In the genomic region with DNA sequence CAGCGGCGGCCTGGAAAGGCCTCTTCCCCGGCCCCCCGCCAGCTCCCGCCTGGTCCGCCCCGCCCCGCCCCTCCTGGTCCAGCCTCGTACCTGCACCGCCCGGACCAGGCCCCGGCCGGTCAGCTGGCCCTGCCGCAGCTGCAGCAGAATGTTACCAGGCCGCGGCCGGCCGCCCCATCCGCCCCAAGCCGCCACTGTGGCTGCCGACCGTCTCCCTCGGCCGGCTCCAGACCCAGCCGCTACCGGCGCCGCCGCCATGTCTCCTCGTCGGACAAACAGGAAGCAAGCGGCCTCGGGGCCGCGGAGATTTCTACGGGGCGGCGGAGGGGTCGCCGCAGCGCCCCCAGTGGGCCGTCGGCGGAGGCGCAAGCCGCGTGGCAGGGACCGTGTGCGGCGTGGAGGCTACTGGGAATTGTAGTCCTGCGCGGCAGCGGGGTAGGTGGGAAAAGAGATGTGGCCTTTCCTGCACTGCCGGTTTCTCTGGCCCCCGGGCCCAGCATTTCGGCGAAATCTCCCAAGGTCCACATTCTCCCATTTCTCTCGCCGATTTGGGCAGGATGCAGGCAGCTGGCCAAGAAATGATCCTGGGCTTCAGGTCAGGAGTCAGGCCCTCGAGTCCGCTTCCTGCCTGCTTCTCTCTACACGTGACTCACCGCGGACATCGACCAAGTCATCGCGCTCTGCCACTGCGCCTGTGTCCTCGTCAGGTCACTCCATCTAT, we compare ENCODE assay signal across 1 cellular context.
A peak's percentile ranks its signal among the peaks of the same experiment; 100 is the strongest.
TF ChIP-seq lines count a peak whose summit lies in the region.

A gene with protein sequence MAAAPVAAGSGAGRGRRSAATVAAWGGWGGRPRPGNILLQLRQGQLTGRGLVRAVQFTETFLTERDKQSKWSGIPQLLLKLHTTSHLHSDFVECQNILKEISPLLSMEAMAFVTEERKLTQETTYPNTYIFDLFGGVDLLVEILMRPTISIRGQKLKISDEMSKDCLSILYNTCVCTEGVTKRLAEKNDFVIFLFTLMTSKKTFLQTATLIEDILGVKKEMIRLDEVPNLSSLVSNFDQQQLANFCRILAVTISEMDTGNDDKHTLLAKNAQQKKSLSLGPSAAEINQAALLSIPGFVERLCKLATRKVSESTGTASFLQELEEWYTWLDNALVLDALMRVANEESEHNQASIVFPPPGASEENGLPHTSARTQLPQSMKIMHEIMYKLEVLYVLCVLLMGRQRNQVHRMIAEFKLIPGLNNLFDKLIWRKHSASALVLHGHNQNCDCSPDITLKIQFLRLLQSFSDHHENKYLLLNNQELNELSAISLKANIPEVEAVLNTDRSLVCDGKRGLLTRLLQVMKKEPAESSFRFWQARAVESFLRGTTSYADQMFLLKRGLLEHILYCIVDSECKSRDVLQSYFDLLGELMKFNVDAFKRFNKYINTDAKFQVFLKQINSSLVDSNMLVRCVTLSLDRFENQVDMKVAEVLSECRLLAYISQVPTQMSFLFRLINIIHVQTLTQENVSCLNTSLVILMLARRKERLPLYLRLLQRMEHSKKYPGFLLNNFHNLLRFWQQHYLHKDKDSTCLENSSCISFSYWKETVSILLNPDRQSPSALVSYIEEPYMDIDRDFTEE (minus strand): TSS at position 284 of the 721 bp plus-strand sequence. CDS start 26 bp downstream, at position 258.

TF ChIP-seq in GM12878, 131 proteins besides CTCF, POLR2A, EP300 and RAD21 (continued from another document and continues in another):
- no peak for TF ChIP-seq MTA3 (IDR thresholded peaks at IDR 0.05; ENCODE audit: borderline replicate concordance, low read length)
- TF ChIP-seq FOS (IDR thresholded peaks at IDR 0.05; ENCODE audit: borderline replicate concordance, extremely low read depth, insufficient read length), result no peak
- TF ChIP-seq, protein P1, sequence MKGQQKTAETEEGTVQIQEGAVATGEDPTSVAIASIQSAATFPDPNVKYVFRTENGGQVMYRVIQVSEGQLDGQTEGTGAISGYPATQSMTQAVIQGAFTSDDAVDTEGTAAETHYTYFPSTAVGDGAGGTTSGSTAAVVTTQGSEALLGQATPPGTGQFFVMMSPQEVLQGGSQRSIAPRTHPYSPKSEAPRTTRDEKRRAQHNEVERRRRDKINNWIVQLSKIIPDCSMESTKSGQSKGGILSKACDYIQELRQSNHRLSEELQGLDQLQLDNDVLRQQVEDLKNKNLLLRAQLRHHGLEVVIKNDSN (IDR thresholded peaks at IDR 0.05; ENCODE audit: borderline replicate concordance, extremely low read length, insufficient read depth, low read depth, low read length), result peak; percentile 64
- no peak for TF ChIP-seq SREBF2 (IDR thresholded peaks at IDR 0.05; ENCODE audit: low read length)
- TF ChIP-seq EGR1 (IDR thresholded peaks at IDR 0.05; ENCODE audit: borderline replicate concordance in 1 of 2, low read depth in 2 of 2, low read length in 2 of 2), result peak; percentile 14 to 57
- TF ChIP-seq HCFC1 (IDR thresholded peaks at IDR 0.05; ENCODE audit: low read length), result peak; percentile 94
- TF ChIP-seq NBN (IDR thresholded peaks at IDR 0.05), result peak; percentile 70
- TF ChIP-seq, protein P2, sequence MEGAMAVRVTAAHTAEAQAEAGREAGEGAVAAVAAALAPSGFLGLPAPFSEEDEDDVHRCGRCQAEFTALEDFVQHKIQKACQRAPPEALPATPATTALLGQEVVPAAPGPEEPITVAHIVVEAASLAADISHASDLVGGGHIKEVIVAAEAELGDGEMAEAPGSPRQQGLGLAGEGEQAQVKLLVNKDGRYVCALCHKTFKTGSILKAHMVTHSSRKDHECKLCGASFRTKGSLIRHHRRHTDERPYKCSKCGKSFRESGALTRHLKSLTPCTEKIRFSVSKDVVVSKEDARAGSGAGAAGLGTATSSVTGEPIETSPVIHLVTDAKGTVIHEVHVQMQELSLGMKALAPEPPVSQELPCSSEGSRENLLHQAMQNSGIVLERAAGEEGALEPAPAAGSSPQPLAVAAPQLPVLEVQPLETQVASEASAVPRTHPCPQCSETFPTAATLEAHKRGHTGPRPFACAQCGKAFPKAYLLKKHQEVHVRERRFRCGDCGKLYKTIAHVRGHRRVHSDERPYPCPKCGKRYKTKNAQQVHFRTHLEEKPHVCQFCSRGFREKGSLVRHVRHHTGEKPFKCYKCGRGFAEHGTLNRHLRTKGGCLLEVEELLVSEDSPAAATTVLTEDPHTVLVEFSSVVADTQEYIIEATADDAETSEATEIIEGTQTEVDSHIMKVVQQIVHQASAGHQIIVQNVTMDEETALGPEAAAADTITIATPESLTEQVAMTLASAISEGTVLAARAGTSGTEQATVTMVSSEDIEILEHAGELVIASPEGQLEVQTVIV (IDR thresholded peaks at IDR 0.05; ENCODE audit: borderline replicate concordance, partially characterized antibody), result no peak
- peak; percentile 92 for TF ChIP-seq SIN3A (IDR thresholded peaks at IDR 0.05; ENCODE audit: low read depth, low read length)
- no peak for TF ChIP-seq ZNF217 (IDR thresholded peaks at IDR 0.05)
- TF ChIP-seq, protein P3, sequence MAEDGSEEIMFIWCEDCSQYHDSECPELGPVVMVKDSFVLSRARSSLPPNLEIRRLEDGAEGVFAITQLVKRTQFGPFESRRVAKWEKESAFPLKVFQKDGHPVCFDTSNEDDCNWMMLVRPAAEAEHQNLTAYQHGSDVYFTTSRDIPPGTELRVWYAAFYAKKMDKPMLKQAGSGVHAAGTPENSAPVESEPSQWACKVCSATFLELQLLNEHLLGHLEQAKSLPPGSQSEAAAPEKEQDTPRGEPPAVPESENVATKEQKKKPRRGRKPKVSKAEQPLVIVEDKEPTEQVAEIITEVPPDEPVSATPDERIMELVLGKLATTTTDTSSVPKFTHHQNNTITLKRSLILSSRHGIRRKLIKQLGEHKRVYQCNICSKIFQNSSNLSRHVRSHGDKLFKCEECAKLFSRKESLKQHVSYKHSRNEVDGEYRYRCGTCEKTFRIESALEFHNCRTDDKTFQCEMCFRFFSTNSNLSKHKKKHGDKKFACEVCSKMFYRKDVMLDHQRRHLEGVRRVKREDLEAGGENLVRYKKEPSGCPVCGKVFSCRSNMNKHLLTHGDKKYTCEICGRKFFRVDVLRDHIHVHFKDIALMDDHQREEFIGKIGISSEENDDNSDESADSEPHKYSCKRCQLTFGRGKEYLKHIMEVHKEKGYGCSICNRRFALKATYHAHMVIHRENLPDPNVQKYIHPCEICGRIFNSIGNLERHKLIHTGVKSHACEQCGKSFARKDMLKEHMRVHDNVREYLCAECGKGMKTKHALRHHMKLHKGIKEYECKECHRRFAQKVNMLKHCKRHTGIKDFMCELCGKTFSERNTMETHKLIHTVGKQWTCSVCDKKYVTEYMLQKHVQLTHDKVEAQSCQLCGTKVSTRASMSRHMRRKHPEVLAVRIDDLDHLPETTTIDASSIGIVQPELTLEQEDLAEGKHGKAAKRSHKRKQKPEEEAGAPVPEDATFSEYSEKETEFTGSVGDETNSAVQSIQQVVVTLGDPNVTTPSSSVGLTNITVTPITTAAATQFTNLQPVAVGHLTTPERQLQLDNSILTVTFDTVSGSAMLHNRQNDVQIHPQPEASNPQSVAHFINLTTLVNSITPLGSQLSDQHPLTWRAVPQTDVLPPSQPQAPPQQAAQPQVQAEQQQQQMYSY (CRISPR knock-in tag; IDR thresholded peaks at IDR 0.05), result no peak
- TF ChIP-seq ZNF274 (IDR thresholded peaks at IDR 0.05; ENCODE audit: insufficient read depth, insufficient read length), result no peak
- TF ChIP-seq, protein P4, sequence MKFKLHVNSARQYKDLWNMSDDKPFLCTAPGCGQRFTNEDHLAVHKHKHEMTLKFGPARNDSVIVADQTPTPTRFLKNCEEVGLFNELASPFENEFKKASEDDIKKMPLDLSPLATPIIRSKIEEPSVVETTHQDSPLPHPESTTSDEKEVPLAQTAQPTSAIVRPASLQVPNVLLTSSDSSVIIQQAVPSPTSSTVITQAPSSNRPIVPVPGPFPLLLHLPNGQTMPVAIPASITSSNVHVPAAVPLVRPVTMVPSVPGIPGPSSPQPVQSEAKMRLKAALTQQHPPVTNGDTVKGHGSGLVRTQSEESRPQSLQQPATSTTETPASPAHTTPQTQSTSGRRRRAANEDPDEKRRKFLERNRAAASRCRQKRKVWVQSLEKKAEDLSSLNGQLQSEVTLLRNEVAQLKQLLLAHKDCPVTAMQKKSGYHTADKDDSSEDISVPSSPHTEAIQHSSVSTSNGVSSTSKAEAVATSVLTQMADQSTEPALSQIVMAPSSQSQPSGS (IDR thresholded peaks at IDR 0.05; ENCODE audit: low read length), result no peak
- TF ChIP-seq STAT1 (conservative IDR thresholded peaks at IDR 0.05), result 0 out of 2 replicates have a peak, but pooled peaks have one; percentile 65
- TF ChIP-seq, protein P5, sequence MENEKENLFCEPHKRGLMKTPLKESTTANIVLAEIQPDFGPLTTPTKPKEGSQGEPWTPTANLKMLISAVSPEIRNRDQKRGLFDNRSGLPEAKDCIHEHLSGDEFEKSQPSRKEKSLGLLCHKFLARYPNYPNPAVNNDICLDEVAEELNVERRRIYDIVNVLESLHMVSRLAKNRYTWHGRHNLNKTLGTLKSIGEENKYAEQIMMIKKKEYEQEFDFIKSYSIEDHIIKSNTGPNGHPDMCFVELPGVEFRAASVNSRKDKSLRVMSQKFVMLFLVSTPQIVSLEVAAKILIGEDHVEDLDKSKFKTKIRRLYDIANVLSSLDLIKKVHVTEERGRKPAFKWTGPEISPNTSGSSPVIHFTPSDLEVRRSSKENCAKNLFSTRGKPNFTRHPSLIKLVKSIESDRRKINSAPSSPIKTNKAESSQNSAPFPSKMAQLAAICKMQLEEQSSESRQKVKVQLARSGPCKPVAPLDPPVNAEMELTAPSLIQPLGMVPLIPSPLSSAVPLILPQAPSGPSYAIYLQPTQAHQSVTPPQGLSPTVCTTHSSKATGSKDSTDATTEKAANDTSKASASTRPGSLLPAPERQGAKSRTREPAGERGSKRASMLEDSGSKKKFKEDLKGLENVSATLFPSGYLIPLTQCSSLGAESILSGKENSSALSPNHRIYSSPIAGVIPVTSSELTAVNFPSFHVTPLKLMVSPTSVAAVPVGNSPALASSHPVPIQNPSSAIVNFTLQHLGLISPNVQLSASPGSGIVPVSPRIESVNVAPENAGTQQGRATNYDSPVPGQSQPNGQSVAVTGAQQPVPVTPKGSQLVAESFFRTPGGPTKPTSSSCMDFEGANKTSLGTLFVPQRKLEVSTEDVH (IDR thresholded peaks at IDR 0.05; ENCODE audit: low read depth, partially characterized antibody), result no peak
- no peak for TF ChIP-seq WRNIP1 (IDR thresholded peaks at IDR 0.05; ENCODE audit: borderline replicate concordance, low read depth, low read length)
- TF ChIP-seq, protein P6, sequence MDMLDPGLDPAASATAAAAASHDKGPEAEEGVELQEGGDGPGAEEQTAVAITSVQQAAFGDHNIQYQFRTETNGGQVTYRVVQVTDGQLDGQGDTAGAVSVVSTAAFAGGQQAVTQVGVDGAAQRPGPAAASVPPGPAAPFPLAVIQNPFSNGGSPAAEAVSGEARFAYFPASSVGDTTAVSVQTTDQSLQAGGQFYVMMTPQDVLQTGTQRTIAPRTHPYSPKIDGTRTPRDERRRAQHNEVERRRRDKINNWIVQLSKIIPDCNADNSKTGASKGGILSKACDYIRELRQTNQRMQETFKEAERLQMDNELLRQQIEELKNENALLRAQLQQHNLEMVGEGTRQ (IDR thresholded peaks at IDR 0.05; ENCODE audit: borderline replicate concordance, low read depth, low read length), result no peak; the same call in 1 of the 2 replicates
- peak; percentile 82; the same call in 1 of the 2 replicates for TF ChIP-seq RB1 (IDR thresholded peaks at IDR 0.05; ENCODE audit: borderline replicate concordance)
- no peak; the same call in 1 of the 2 replicates for TF ChIP-seq ASH2L (IDR thresholded peaks at IDR 0.05; ENCODE audit: borderline replicate concordance, low read depth)
- TF ChIP-seq, protein P7, sequence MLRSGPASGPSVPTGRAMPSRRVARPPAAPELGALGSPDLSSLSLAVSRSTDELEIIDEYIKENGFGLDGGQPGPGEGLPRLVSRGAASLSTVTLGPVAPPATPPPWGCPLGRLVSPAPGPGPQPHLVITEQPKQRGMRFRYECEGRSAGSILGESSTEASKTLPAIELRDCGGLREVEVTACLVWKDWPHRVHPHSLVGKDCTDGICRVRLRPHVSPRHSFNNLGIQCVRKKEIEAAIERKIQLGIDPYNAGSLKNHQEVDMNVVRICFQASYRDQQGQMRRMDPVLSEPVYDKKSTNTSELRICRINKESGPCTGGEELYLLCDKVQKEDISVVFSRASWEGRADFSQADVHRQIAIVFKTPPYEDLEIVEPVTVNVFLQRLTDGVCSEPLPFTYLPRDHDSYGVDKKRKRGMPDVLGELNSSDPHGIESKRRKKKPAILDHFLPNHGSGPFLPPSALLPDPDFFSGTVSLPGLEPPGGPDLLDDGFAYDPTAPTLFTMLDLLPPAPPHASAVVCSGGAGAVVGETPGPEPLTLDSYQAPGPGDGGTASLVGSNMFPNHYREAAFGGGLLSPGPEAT (IDR thresholded peaks at IDR 0.05; ENCODE audit: low read depth), result 0 out of 2 replicates have a peak, but pooled peaks have one; percentile 27
- 0 out of 2 replicates have a peak, but pooled peaks have one; percentile 25 for TF ChIP-seq TARDBP (IDR thresholded peaks at IDR 0.05; ENCODE audit: borderline replicate concordance)
- TF ChIP-seq, protein P8, sequence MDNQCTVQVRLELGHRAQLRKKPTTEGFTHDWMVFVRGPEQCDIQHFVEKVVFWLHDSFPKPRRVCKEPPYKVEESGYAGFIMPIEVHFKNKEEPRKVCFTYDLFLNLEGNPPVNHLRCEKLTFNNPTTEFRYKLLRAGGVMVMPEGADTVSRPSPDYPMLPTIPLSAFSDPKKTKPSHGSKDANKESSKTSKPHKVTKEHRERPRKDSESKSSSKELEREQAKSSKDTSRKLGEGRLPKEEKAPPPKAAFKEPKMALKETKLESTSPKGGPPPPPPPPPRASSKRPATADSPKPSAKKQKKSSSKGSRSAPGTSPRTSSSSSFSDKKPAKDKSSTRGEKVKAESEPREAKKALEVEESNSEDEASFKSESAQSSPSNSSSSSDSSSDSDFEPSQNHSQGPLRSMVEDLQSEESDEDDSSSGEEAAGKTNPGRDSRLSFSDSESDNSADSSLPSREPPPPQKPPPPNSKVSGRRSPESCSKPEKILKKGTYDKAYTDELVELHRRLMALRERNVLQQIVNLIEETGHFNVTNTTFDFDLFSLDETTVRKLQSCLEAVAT (IDR thresholded peaks at IDR 0.05), result peak; percentile 99
- TF ChIP-seq NFIC (IDR thresholded peaks at IDR 0.05; ENCODE audit: low read depth, low read length), result no peak
- no peak for TF ChIP-seq KLF5 (IDR thresholded peaks at IDR 0.05; ENCODE audit: partially characterized antibody)
- 0 out of 2 replicates have a peak, but pooled peaks have one; percentile 39 for TF ChIP-seq SMAD5 (IDR thresholded peaks at IDR 0.05; ENCODE audit: low read depth)
- peak; percentile 73 for TF ChIP-seq POLR2AphosphoS2 (IDR thresholded peaks at IDR 0.05; ENCODE audit: low read depth, low read length)
